Comparison of ENCODE assay signal across 19 cellular contexts in genomic region chr16:20956319-20956718, GRCh38. TPM values are rescaled to one million over a fixed set of nuclear protein-coding genes. Genes with fewer than 3 reads are reported as not detected.
A peak's percentile ranks its signal among the peaks of the same experiment; 100 is the strongest.
DNase-seq lines count a peak whose midpoint lies in the region; ATAC-seq and TF ChIP-seq lines count a peak whose summit lies in the region.
"Had no signal": no experiment of that assay in that cellular context is flagged by ENCODE, and none has a peak within 500 bp of the region (broad histone marks: within the 10 kb centered on the region; RNA-seq: fewer than 3 reads in every experiment).

No MANE protein-coding gene starts in this region.

- DNase-seq in GM23338 (ENCODE audit: low spot score) (no peak), LHCN-M2 (ENCODE audit: low read depth) (peak; percentile 14), choroid plexus epithelial cell (ENCODE audit: low read depth) (peak; percentile 68), mesenchymal stem cell (peak; percentile 18), NCI-H1436 (lab: John Stamatoyannopoulos, UW) (no peak), NCI-H2029 (lab: John Stamatoyannopoulos, UW) (no peak)
- DNase-seq: activated CD8-positive, alpha-beta memory T cell treated with anti-CD3 and anti-CD28 coated beads, Interleukin-2, amount 10 ng/mL, durations not matched to agents 7 days and 5 days; adrenal gland; gastrocnemius medialis; GF-D8; left colon; MV-4-11; NCI-H524 treated with DMSO at 0.1 percent for 48 hours; SIG-M5; testis had no signal

- H4K8ac ChIP-seq in mesenchymal stem cell (ENCODE audit: low read length), result no peak overlapping the region

- H3K14ac ChIP-seq in mesenchymal stem cell (ENCODE audit: low read length in 2 of 2), result peak overlapping the region in 1 of 2 experiments; percentile 59

- no peaks in the 10 kb centered on the region; the same call in 1 of the 2 replicates for H3K4me1 ChIP-seq in GM23338 (ENCODE audit: insufficient read depth)
- peaks cover 2% of the 10 kb centered on the region for H3K4me1 ChIP-seq in mesenchymal stem cell (ENCODE audit: control insufficient read depth, insufficient read depth, low read depth, low read length)
- H3K4me1 ChIP-seq: adrenal gland; BLaER1 treated with 17β-estradiol and CSF1 and Interleukin-3, amounts not matched to agents 10 nM and 100 nM; gastrocnemius medialis; testis had no signal

- H3K27me3 Mint-ChIP-seq in GM23338 (ENCODE audit: insufficient read depth, low read depth, poor library complexity), result peaks cover 4% of the 10 kb centered on the region
- H3K27me3 Mint-ChIP-seq: activated CD8-positive, alpha-beta memory T cell treated with anti-CD3 and anti-CD28 coated beads, Interleukin-2, amount 10 ng/mL, durations not matched to agents 7 days and 5 days had no signal

- H3K9me2 ChIP-seq in GM23338 (ENCODE audit: insufficient read depth), result no peaks in the 10 kb centered on the region

- peak overlapping the region; percentile 80 for H2AK5ac ChIP-seq in mesenchymal stem cell (ENCODE audit: low read length, severe bottlenecking)

- H2BK5ac ChIP-seq in mesenchymal stem cell (ENCODE audit: low read depth, low read length, poor library complexity, severe bottlenecking), result no peak overlapping the region

- no peak overlapping the region for H3K4ac ChIP-seq in mesenchymal stem cell (ENCODE audit: low read depth in 1 of 2, low read length in 2 of 2)

- H3K4me1 Mint-ChIP-seq in GM23338, result peaks cover 6% of the 10 kb centered on the region; the same call in 2 of the 3 replicates
- H3K4me1 Mint-ChIP-seq: activated CD8-positive, alpha-beta memory T cell treated with anti-CD3 and anti-CD28 coated beads, Interleukin-2, amount 10 ng/mL, durations not matched to agents 7 days and 5 days; central memory CD8-positive, alpha-beta T cell; neural crest cell had no signal

- H2BK12ac ChIP-seq in mesenchymal stem cell (ENCODE audit: low read length in 2 of 2), result no peak overlapping the region

- WGBS in mesenchymal stem cell, result 75% methylated on average over 3 of the region's 3 CpGs

- H3K79me2 ChIP-seq in GM23338 (replicated peaks; ENCODE audit: insufficient read depth), result no peaks in the 10 kb centered on the region

- H2AFZ ChIP-seq in GM23338 (peak overlapping the region; percentile 47; the same call in 1 of the 2 replicates), mesenchymal stem cell (ENCODE audit: low read depth, low read length) (peak overlapping the region; percentile 24)

- H3K4me3 ChIP-seq in GM23338, result no peak overlapping the region
- H3K4me3 ChIP-seq in choroid plexus epithelial cell (ENCODE audit: low read depth, low read length), result no peak overlapping the region
- H3K4me3 ChIP-seq in mesenchymal stem cell (ENCODE audit: insufficient read depth in 1 of 2, low read depth in 1 of 2, low read length in 2 of 2), result no peak overlapping the region
- H3K4me3 ChIP-seq: adrenal gland; BLaER1 treated with 17β-estradiol and CSF1 and Interleukin-3, amounts not matched to agents 10 nM and 100 nM; gastrocnemius medialis; testis had no signal

- H3K9me3 Mint-ChIP-seq in GM23338, result no peaks in the 10 kb centered on the region; the same call in 2 of the 3 replicates
- H3K9me3 Mint-ChIP-seq: central memory CD8-positive, alpha-beta T cell; neural crest cell had no signal

- H3K27ac Mint-ChIP-seq in GM23338, result no peak overlapping the region
- H3K27ac Mint-ChIP-seq: activated CD8-positive, alpha-beta memory T cell treated with anti-CD3 and anti-CD28 coated beads, Interleukin-2, amount 10 ng/mL, durations not matched to agents 7 days and 5 days had no signal

- H3K27ac ChIP-seq in GM23338 (ENCODE audit: low read depth) (no peak overlapping the region), mesenchymal stem cell (ENCODE audit: low read length, poor library complexity, severe bottlenecking) (no peak overlapping the region)
- H3K27ac ChIP-seq: adrenal gland; BLaER1 treated with 17β-estradiol and CSF1 and Interleukin-3, amounts not matched to agents 10 nM and 100 nM; gastrocnemius medialis; testis had no signal

- H3K36me3 Mint-ChIP-seq in GM23338 (ENCODE audit: low read depth), result no peaks in the 10 kb centered on the region
- H3K36me3 Mint-ChIP-seq: activated CD8-positive, alpha-beta memory T cell treated with anti-CD3 and anti-CD28 coated beads, Interleukin-2, amount 10 ng/mL, durations not matched to agents 7 days and 5 days had no signal

- no peak overlapping the region for H3K4me3 Mint-ChIP-seq in GM23338
- H3K4me3 Mint-ChIP-seq: activated CD8-positive, alpha-beta memory T cell treated with anti-CD3 and anti-CD28 coated beads, Interleukin-2, amount 10 ng/mL, durations not matched to agents 7 days and 5 days; central memory CD8-positive, alpha-beta T cell; neural crest cell had no signal

- H3K4me2 ChIP-seq in GM23338 (no peak overlapping the region), mesenchymal stem cell (ENCODE audit: low read length, poor library complexity, severe bottlenecking) (no peak overlapping the region)
- H3K4me2 ChIP-seq: BLaER1 treated with 17β-estradiol and CSF1 and Interleukin-3, amounts not matched to agents 10 nM and 100 nM had no signal

- H3K27me3 ChIP-seq in GM23338 (ENCODE audit: insufficient read depth) (no peaks in the 10 kb centered on the region), mesenchymal stem cell (ENCODE audit: control insufficient read depth in 1 of 2, insufficient read depth in 1 of 2, low read length in 2 of 2) (no peaks in the 10 kb centered on the region)
- H3K27me3 ChIP-seq: adrenal gland; BLaER1 treated with 17β-estradiol and CSF1 and Interleukin-3, amounts not matched to agents 10 nM and 100 nM; gastrocnemius medialis; testis had no signal

- no peak overlapping the region for H4K91ac ChIP-seq in mesenchymal stem cell (ENCODE audit: low read length)

- no peak for ATAC-seq in GM23338
- no peak for ATAC-seq in GM18517 (IDR thresholded peaks at IDR 0.05; ENCODE audit: unreplicated experiment)
- ATAC-seq: activated CD8-positive, alpha-beta memory T cell treated with anti-CD3 and anti-CD28 coated beads, Interleukin-2, amount 10 ng/mL, durations not matched to agents 7 days and 5 days; gastrocnemius medialis; left colon had no signal

- H3K79me1 ChIP-seq in mesenchymal stem cell (replicated peaks; ENCODE audit: low read length, poor library complexity, severe bottlenecking), result no peaks in the 10 kb centered on the region

- no peaks in the 10 kb centered on the region for H3F3A ChIP-seq in GM23338 (replicated peaks; ENCODE audit: low read depth)

- H2BK120ac ChIP-seq in mesenchymal stem cell (ENCODE audit: low read depth, low read length), result no peak overlapping the region

- H3K9ac ChIP-seq in mesenchymal stem cell (ENCODE audit: low read length), result no peak overlapping the region
- H3K9ac ChIP-seq: BLaER1 treated with 17β-estradiol and CSF1 and Interleukin-3, amounts not matched to agents 10 nM and 100 nM had no signal

- no peak overlapping the region for H3K18ac ChIP-seq in mesenchymal stem cell (ENCODE audit: low read depth in 1 of 2, low read length in 2 of 2)

- H3K23ac ChIP-seq in mesenchymal stem cell (ENCODE audit: low read length in 2 of 2), result no peak overlapping the region

- H2BK15ac ChIP-seq in mesenchymal stem cell (ENCODE audit: low read depth, poor library complexity, severe bottlenecking), result no peak overlapping the region

- H4K20me1 ChIP-seq in GM23338 (replicated peaks; ENCODE audit: insufficient read depth), result no peaks in the 10 kb centered on the region
- H4K20me1 ChIP-seq: BLaER1 treated with 17β-estradiol and CSF1 and Interleukin-3, amounts not matched to agents 10 nM and 100 nM had no signal

- TF ChIP-seq CTCF in GM23338 (conservative IDR thresholded peaks at IDR 0.05; ENCODE audit: low read depth in 2 of 2) (no peak), choroid plexus epithelial cell (conservative IDR thresholded peaks at IDR 0.05; ENCODE audit: low read depth, low read length) (peak; percentile 24)

- H3K36me3 ChIP-seq in GM23338 (ENCODE audit: insufficient read depth) (no peaks in the 10 kb centered on the region), mesenchymal stem cell (ENCODE audit: control insufficient read depth in 1 of 2, insufficient read depth in 2 of 2, low read depth in 1 of 2, low read length in 2 of 2) (no peaks in the 10 kb centered on the region)
- H3K36me3 ChIP-seq: adrenal gland; BLaER1 treated with 17β-estradiol and CSF1 and Interleukin-3, amounts not matched to agents 10 nM and 100 nM; gastrocnemius medialis had no signal

- H3K9me3 ChIP-seq in mesenchymal stem cell (ENCODE audit: control insufficient read depth, low read length), result no peaks in the 10 kb centered on the region
- H3K9me3 ChIP-seq: adrenal gland; BLaER1 treated with 17β-estradiol and CSF1 and Interleukin-3, amounts not matched to agents 10 nM and 100 nM; gastrocnemius medialis; testis had no signal

TF ChIP-seq in GM23338, 12 proteins besides CTCF, POLR2A, EP300 and RAD21 (continues in another document):
- TF ChIP-seq CREB1 (CRISPR knock-in tag; IDR thresholded peaks at IDR 0.05; ENCODE audit: low read depth) (no peak), JUNB (IDR thresholded peaks at IDR 0.05; ENCODE audit: unreplicated experiment) (no peak)

RNA-seq across cellular contexts. Expression of gene LYRM1, which starts 55.7 kb away (rescaled TPM):
- 18.7 and 19.4 TPM in 2 replicates for total RNA-seq in GM23338 (2014; rRNA removed; shearing (Covaris generic))
- polyA plus RNA-seq in GM23338 (2016; fragmentation: Nextera tagmentation; extraction: Ambion mirVana), result 24.8 and 24.9 TPM in 2 replicates
- total RNA-seq in LHCN-M2 (2014; rRNA removed), result 80.2 and 87.4 TPM in 2 replicates
- 44.3 TPM for polyA plus RNA-seq in LHCN-M2 (2012)
- polyA plus RNA-seq in mesenchymal stem cell (2013, experiment 1 of 2), result 17.2 TPM
- 14.6 TPM for polyA plus RNA-seq in mesenchymal stem cell (2013, experiment 2 of 2)

RNA-seq across cellular contexts. Expression of gene DCUN1D3, which starts 56.2 kb away (rescaled TPM):
- 13.7 and 16.0 TPM in 2 replicates for total RNA-seq in GM23338 (2014; rRNA removed; shearing (Covaris generic))
- polyA plus RNA-seq in GM23338 (2016; fragmentation: Nextera tagmentation; extraction: Ambion mirVana), result 8.0 and 8.5 TPM in 2 replicates
- 28.2 and 30.0 TPM in 2 replicates for total RNA-seq in LHCN-M2 (2014; rRNA removed)
- polyA plus RNA-seq in LHCN-M2 (2012), result 11.8 TPM
- 7.9 TPM for polyA plus RNA-seq in mesenchymal stem cell (2013, experiment 1 of 2)
- polyA plus RNA-seq in mesenchymal stem cell (2013, experiment 2 of 2), result 8.2 TPM

Comparison
In these comparisons a context has a peak if more than half of its experiments do, and no peak if none do; other contexts are left out.
1. DNase-seq: peak in LHCN-M2 (single experiment), choroid plexus epithelial cell (single experiment) and mesenchymal stem cell (single experiment); none in GM23338 (single experiment), NCI-H1436 (single experiment) and NCI-H2029 (single experiment).